Comparison of ENCODE assay signal across 20 cellular contexts in the genomic region with DNA sequence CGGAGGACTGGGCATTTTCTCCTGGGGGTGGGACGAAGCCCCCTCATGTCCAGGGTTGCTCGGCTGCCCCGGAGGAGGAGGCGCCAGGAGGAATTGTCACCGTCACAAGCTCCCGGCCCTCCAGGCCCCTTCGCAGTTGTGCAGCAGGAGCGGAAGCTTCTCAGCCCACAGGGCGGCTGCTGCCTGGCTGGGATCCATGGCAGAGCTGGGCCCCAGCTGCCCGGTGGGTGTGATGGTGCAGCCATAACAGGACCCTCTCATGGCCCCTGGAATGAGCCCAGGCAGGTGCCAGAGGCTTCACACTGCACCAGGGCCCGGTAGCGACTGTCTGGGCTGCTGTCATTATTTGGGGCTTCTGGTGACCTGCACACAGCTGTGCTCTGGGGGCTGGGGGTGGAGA. TPM values are rescaled to one million over a fixed set of nuclear protein-coding genes. Genes with fewer than 3 reads are reported as not detected.
DNase-seq lines count a peak whose midpoint lies in the region; ATAC-seq and TF ChIP-seq lines count a peak whose summit lies in the region.
"Had no signal": no experiment of that assay in that cellular context is flagged by ENCODE, and none has a peak within 500 bp of the region (broad histone marks: within the 10 kb centered on the region; RNA-seq: fewer than 3 reads in every experiment).

No MANE protein-coding gene starts in this region.

- H4K12ac ChIP-seq in trophoblast cell (ENCODE audit: low read depth, low read length) = no peak overlapping the region

- no peaks in the 10 kb centered on the region for H3K27me3 Mint-ChIP-seq in Caco-2 (ENCODE audit: insufficient read depth, unreplicated experiment)
- H3K27me3 Mint-ChIP-seq: CD4-positive, alpha-beta T cell had no signal

- H3K4me1 Mint-ChIP-seq in Caco-2 (ENCODE audit: low read depth, unreplicated experiment) = no peaks in the 10 kb centered on the region
- H3K4me1 Mint-ChIP-seq: GM23338 had no signal

- no peak overlapping the region for H4K91ac ChIP-seq in trophoblast cell (ENCODE audit: low read depth, low read length)

- no peak overlapping the region for H2BK5ac ChIP-seq in trophoblast cell (ENCODE audit: low read depth, low read length, poor library complexity)

- no peak overlapping the region for H2BK12ac ChIP-seq in trophoblast cell (ENCODE audit: low read length)

- POLR2A ChIA-PET in Caco-2 (lab: Charles Lee) = no interaction called here

- BruUV-seq in Caco-2 (replicated peaks; lab: Mats Ljungman, UMichigan) = no TSS peak

- no peak overlapping the region for H2BK120ac ChIP-seq in trophoblast cell (ENCODE audit: insufficient read depth, low read length, poor library complexity)

- CTCF ChIA-PET in Caco-2 (lab: Charles Lee) = no interaction called here

- no peak overlapping the region for H3K9ac ChIP-seq in trophoblast cell (ENCODE audit: low read length)

- H3K27me3 ChIP-seq in right atrium auricular region = no peaks in the 10 kb centered on the region
- H3K27me3 ChIP-seq in dorsolateral prefrontal cortex = no peaks in the 10 kb centered on the region
- H3K27me3 ChIP-seq in trophoblast cell (ENCODE audit: insufficient read depth, low read length) = no peaks in the 10 kb centered on the region
- H3K27me3 ChIP-seq in Caco-2 (replicated peaks; ENCODE audit: control insufficient read depth, insufficient read depth, low read length) = no peaks in the 10 kb centered on the region

- TF ChIP-seq CTCF in right atrium auricular region (IDR thresholded peaks at IDR 0.05) (no peak), dorsolateral prefrontal cortex (IDR thresholded peaks at IDR 0.05 in 54 of 56, conservative IDR thresholded peaks at IDR 0.05 in 2 of 56; ENCODE audit: low read depth in 1 of 56, partially characterized antibody in 56 of 56) (no peak), Caco-2 (IDR thresholded peaks at IDR 0.05; ENCODE audit: insufficient read depth in 1 of 2, low read depth in 1 of 2, low read length in 1 of 2, severe bottlenecking in 1 of 2, unreplicated experiment in 1 of 2) (no peak)

- no peak overlapping the region for H2AFZ ChIP-seq in trophoblast cell (ENCODE audit: insufficient read depth, low read length, poor library complexity)
- H2AFZ ChIP-seq: GM23338 had no signal

- intact Hi-C loops in Right ventricle myocardium inferior (cut with DNase I) (no loop called here), dorsolateral prefrontal cortex (cut with DNase I) (no loop called here), Caco-2 (cut with micrococcal nuclease; ENCODE audit: unreplicated experiment) (no loop called here)

- no peak overlapping the region for H3K27ac Mint-ChIP-seq in Caco-2 (ENCODE audit: unreplicated experiment)
- H3K27ac Mint-ChIP-seq: CD4-positive, alpha-beta T cell; GM23338; HFFc6 had no signal

- H3K36me3 Mint-ChIP-seq in Caco-2 (ENCODE audit: insufficient read depth, unreplicated experiment) = peaks cover 29% of the 10 kb centered on the region

- H3K36me3 ChIP-seq in right atrium auricular region (no peaks in the 10 kb centered on the region), trophoblast cell (ENCODE audit: control insufficient read depth in 1 of 2, insufficient read depth in 2 of 2, low read length in 2 of 2) (no peaks in the 10 kb centered on the region), Caco-2 (ENCODE audit: control insufficient read depth, insufficient read depth, low read length) (no peaks in the 10 kb centered on the region)

- no peaks in the 10 kb centered on the region for H3K79me1 ChIP-seq in trophoblast cell (ENCODE audit: low read length)

- H3K4me1 ChIP-seq in right atrium auricular region = no peaks in the 10 kb centered on the region
- no peaks in the 10 kb centered on the region for H3K4me1 ChIP-seq in trophoblast cell (ENCODE audit: control insufficient read depth in 1 of 2, insufficient read depth in 2 of 2, low read length in 2 of 2)
- H3K4me1 ChIP-seq in Caco-2 = no peaks in the 10 kb centered on the region
- H3K4me1 ChIP-seq: A549 had no signal

- H3K23ac ChIP-seq in trophoblast cell (ENCODE audit: low read length) = no peak overlapping the region

- H3K27ac ChIP-seq in right atrium auricular region (no peak overlapping the region), dorsolateral prefrontal cortex (peak overlapping the region in 45 of 59 donors; percentile 1 to 92 (median 67)), trophoblast cell (ENCODE audit: low read depth, low read length) (no peak overlapping the region), temporal lobe (ENCODE audit: low read depth, low read length) (peak overlapping the region; percentile 41)
- H3K27ac ChIP-seq: 22Rv1, A549, C4-2B had no signal

- no peak for ATAC-seq in Right ventricle myocardium inferior
- ATAC-seq in HG02610 (IDR thresholded peaks at IDR 0.05; ENCODE audit: unreplicated experiment) = no peak
- ATAC-seq: A549, HCT116, HepG2 had no signal

- no peak overlapping the region for H4K8ac ChIP-seq in trophoblast cell (ENCODE audit: low read depth, low read length)

- WGBS in trophoblast cell (ENCODE audit: extremely low coverage, insufficient coverage, insufficient read length) = no CpG with 5 or more reads among the region's 13 CpGs

- H3K9me3 ChIP-seq in right atrium auricular region = no peaks in the 10 kb centered on the region
- peaks cover 73% of the 10 kb centered on the region for H3K9me3 ChIP-seq in trophoblast cell (ENCODE audit: insufficient read depth, low read depth, low read length)
- peaks cover 11% of the 10 kb centered on the region; the same call in 1 of the 2 replicates for H3K9me3 ChIP-seq in Caco-2

- H3K4me3 ChIP-seq in right atrium auricular region = no peak overlapping the region
- H3K4me3 ChIP-seq in dorsolateral prefrontal cortex = no peak overlapping the region
- H3K4me3 ChIP-seq in trophoblast cell (ENCODE audit: low read depth, low read length) = peak overlapping the region; percentile 23
- H3K4me3 ChIP-seq in Caco-2 (ENCODE audit: low read depth, low read length) = no peak overlapping the region
- H3K4me3 ChIP-seq: A549, GM23338 had no signal

- H3K4me2 ChIP-seq in trophoblast cell (ENCODE audit: low read length) = no peak overlapping the region
- H3K4me2 ChIP-seq: A549, GM23338 had no signal

- no peak overlapping the region for H3K18ac ChIP-seq in trophoblast cell (ENCODE audit: low read length)

- DNase-seq in Right ventricle myocardium inferior (ENCODE audit: missing footprints) = peak; percentile 9
- no peak for DNase-seq in right atrium auricular region (ENCODE audit: low spot score)
- DNase-seq in dorsolateral prefrontal cortex = no peak
- no peak for DNase-seq in trophoblast cell
- no peak for DNase-seq in Caco-2
- DNase-seq in SW480 (ENCODE audit: low spot score) = no peak
- DNase-seq: AML-193; CD4-positive, alpha-beta T cell; DMS79 treated with DMSO at 0.1 percent for 48 hours; GF-D8; HFFc6 had no signal

- H3K79me2 ChIP-seq in trophoblast cell (ENCODE audit: control insufficient read depth, insufficient read depth, low read length, poor library complexity) = no peaks in the 10 kb centered on the region

- no peaks in the 10 kb centered on the region for H3K9me3 Mint-ChIP-seq in Caco-2 (ENCODE audit: unreplicated experiment)
- H3K9me3 Mint-ChIP-seq: CD4-positive, alpha-beta T cell had no signal

- no peak overlapping the region for H3K14ac ChIP-seq in trophoblast cell (ENCODE audit: low read length)

- no peak overlapping the region for H2AK5ac ChIP-seq in trophoblast cell (ENCODE audit: low read length)

- no peak overlapping the region for H3K4ac ChIP-seq in trophoblast cell (ENCODE audit: low read depth, low read length)

- no peak overlapping the region for H3K4me3 Mint-ChIP-seq in Caco-2 (ENCODE audit: unreplicated experiment)
- H3K4me3 Mint-ChIP-seq: CD4-positive, alpha-beta T cell; GM23338; HFFc6 had no signal

RNA-seq across cellular contexts. Expression of gene GNG13, which starts 54.9 kb away (rescaled TPM):
- not detected for total RNA-seq in Right ventricle myocardium inferior
- not detected for total RNA-seq in right atrium auricular region
- 10 to 100 TPM in 8 of 120 experiments, 1 to 10 TPM in 112; 1.1 to 13.0 (median 5.8) TPM for total RNA-seq in dorsolateral prefrontal cortex
- 0.24 and 0.26 TPM in 2 replicates for polyA plus RNA-seq in trophoblast cell (2013)
- not detected for total RNA-seq in temporal lobe
- not detected in 2 replicates for total RNA-seq in Caco-2 (2022)
- total RNA-seq: CD4-positive, alpha-beta T cell; GM23338; HepG2; HFFc6 had no signal
- polyA plus RNA-seq: BJ, HepG2 had no signal

Comparison
In these comparisons a context has a peak if more than half of its experiments do, and no peak if none do; other contexts are left out.
1. H3K27ac ChIP-seq: peak in dorsolateral prefrontal cortex (45 of 59) and temporal lobe (single experiment); none in right atrium auricular region (0 of 2) and trophoblast cell (single experiment).